In the genomic region with DNA sequence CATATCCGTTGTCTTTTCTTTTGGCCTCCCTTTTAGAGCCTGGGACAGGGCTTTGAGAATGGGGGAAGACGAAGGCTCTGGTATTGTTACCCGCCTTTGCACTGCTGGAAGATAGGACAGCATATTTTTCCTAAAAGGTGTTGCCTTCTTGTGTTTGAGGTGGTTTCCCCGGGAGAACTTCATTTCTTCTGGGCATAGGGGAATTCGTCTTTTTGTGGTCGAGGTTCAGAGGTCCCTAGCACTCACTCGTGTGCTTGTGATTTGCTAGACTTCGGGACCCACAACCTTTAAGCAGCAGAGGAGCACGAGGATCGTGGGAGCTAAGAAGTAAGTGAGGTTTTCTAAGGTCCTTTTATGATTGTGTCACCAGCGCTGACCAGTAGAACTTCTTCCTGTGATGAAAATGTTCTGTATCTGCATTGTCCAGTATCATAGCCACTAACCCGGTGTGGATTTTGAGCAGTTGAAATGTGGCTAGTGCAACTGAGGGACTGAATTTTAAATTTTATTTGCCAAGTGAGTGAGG, we compare ENCODE assay signal across 8 cellular contexts. TPM values are rescaled to one million over a fixed set of nuclear protein-coding genes. Genes with fewer than 3 reads are reported as not detected.
A peak's percentile ranks its signal among the peaks of the same experiment; 100 is the strongest.
DNase-seq lines count a peak whose midpoint lies in the region; ATAC-seq and TF ChIP-seq lines count a peak whose summit lies in the region.

No MANE protein-coding gene starts in this region.

- H3K9me3 ChIP-seq in HEK293 (ENCODE audit: control insufficient read depth, insufficient read depth, low read depth, low read length), result no peaks in the 10 kb centered on the region
- no peaks in the 10 kb centered on the region for H3K9me3 ChIP-seq in iPS-18c (ENCODE audit: control insufficient read depth, insufficient read depth, low read length)
- peaks cover 0 to 25% (median 11%) of the 10 kb centered on the region in 4 donors for H3K9me3 ChIP-seq in stomach

- H3K4me1 Mint-ChIP-seq in activated T-helper 2 cell treated with anti-CD3 and anti-CD28 coated beads, Interferon-gamma antibody, Interleukin-2, Interleukin-4, amounts not matched to agents 10 μg/mL and 5 μg/mL and 100 μg/mL, durations not matched to agents 14 hours and 24 hours and 36 hours (ENCODE audit: low read depth), result peaks cover 44% of the 10 kb centered on the region

- H3K27ac ChIP-seq in HEK293 (ENCODE audit: extremely low read depth, low read depth, low read length) (peak overlapping the region; percentile 24), stomach (peak overlapping the region; percentile 28 to 82 (median 77))

- TF ChIP-seq EP300 in stomach (IDR thresholded peaks at IDR 0.05), result no peak

- POLR2A ChIA-PET in HEK293 (lab: Yijun Ruan, JAX), result interaction anchor here (1.1 to 1.5 kb wide), 2 partner anchors 80 to 261 kb away, joined by 3 to 7 read pairs; a partner anchor contains a TSS

- CTCF ChIA-PET in HEK293 (lab: Yijun Ruan, JAX), result no interaction called here

- peaks cover 4% of the 10 kb centered on the region for H3K9me3 Mint-ChIP-seq in activated T-helper 2 cell treated with anti-CD3 and anti-CD28 coated beads, Interferon-gamma antibody, Interleukin-2, Interleukin-4, amounts not matched to agents 10 μg/mL and 5 μg/mL and 100 μg/mL, durations not matched to agents 14 hours and 24 hours and 36 hours

- peak overlapping the region; percentile 93 for H3K27ac Mint-ChIP-seq in activated T-helper 2 cell treated with anti-CD3 and anti-CD28 coated beads, Interferon-gamma antibody, Interleukin-2, Interleukin-4, amounts not matched to agents 10 μg/mL and 5 μg/mL and 100 μg/mL, durations not matched to agents 14 hours and 24 hours and 36 hours

- DNase-seq in AG20443 (ENCODE audit: low spot score), result peak; percentile 17
- peak; percentile 9 for DNase-seq in activated T-helper 2 cell treated with anti-CD3 and anti-CD28 coated beads, Interferon-gamma antibody, Interleukin-2, Interleukin-4, amounts not matched to agents 10 μg/mL and 5 μg/mL and 100 μg/mL, durations not matched to agents 14 hours and 24 hours and 36 hours (ENCODE audit: low spot score)
- DNase-seq in stomach, result no peak
- DNase-seq in DMS114 treated with DMSO at 0.1 percent for 48 hours (lab: John Stamatoyannopoulos, UW; ENCODE audit: unreplicated experiment), result no peak

- H3K4me3 ChIP-seq in HEK293 (ENCODE audit: low read depth, low read length), result peak overlapping the region; percentile 43
- H3K4me3 ChIP-seq in iPS-18c (ENCODE audit: insufficient read depth, low read depth, low read length), result peak overlapping the region; percentile 79
- peak overlapping the region; percentile 55 to 78 (median 70) for H3K4me3 ChIP-seq in stomach

- peaks cover 8% of the 10 kb centered on the region for H3K4me1 ChIP-seq in HEK293 (ENCODE audit: control insufficient read depth, insufficient read depth, low read length)
- peaks cover 22 to 53% (median 31%) of the 10 kb centered on the region in 4 donors for H3K4me1 ChIP-seq in stomach

- WGBS in stomach, 5 donors, result 2 to 7% (median 5%) methylated on average over 11 to 12 of the region's 12 CpGs

- H3K36me3 Mint-ChIP-seq in activated T-helper 2 cell treated with anti-CD3 and anti-CD28 coated beads, Interferon-gamma antibody, Interleukin-2, Interleukin-4, amounts not matched to agents 10 μg/mL and 5 μg/mL and 100 μg/mL, durations not matched to agents 14 hours and 24 hours and 36 hours (ENCODE audit: low read depth), result peaks cover 47% of the 10 kb centered on the region

- intact Hi-C loops in activated T-helper 2 cell treated with anti-CD3 and anti-CD28 coated beads, Interferon-gamma antibody, Interleukin-2, Interleukin-4, amounts not matched to agents 10 μg/mL and 5 μg/mL and 100 μg/mL, durations not matched to agents 14 hours and 24 hours and 36 hours (cut with micrococcal nuclease), result loop anchor here (10.0 kb wide), 1 partner anchor 89 kb away; a partner anchor contains a TSS
- intact Hi-C loops in stomach (cut with DNase I; ENCODE audit: low total_unique reads), result no loop called here

- no peaks in the 10 kb centered on the region for H3K27me3 ChIP-seq in stomach

- TF ChIP-seq POLR2A in stomach (IDR thresholded peaks at IDR 0.05), result no peak

- ATAC-seq in GM18867 (IDR thresholded peaks at IDR 0.05; ENCODE audit: unreplicated experiment), result no peak
- no peak for ATAC-seq in HG02678 (IDR thresholded peaks at IDR 0.05; ENCODE audit: unreplicated experiment)

- H3K36me3 ChIP-seq in HEK293 (ENCODE audit: control insufficient read depth in 2 of 2, insufficient read depth in 1 of 2, low read length in 2 of 2), result no peaks in the 10 kb centered on the region; a peak in 1 of 3 replicates
- H3K36me3 ChIP-seq in stomach, result peaks cover 0 to 6% (median 0%) of the 10 kb centered on the region in 4 donors

- H3K27me3 Mint-ChIP-seq in activated T-helper 2 cell treated with anti-CD3 and anti-CD28 coated beads, Interferon-gamma antibody, Interleukin-2, Interleukin-4, amounts not matched to agents 10 μg/mL and 5 μg/mL and 100 μg/mL, durations not matched to agents 14 hours and 24 hours and 36 hours (ENCODE audit: low read depth), result peaks cover 4% of the 10 kb centered on the region

- TF ChIP-seq CTCF in HEK293 (tag by site-specific recombination; IDR thresholded peaks at IDR 0.05) (no peak), stomach (IDR thresholded peaks at IDR 0.05) (no peak)

- peak overlapping the region; percentile 98 for H3K4me3 Mint-ChIP-seq in activated T-helper 2 cell treated with anti-CD3 and anti-CD28 coated beads, Interferon-gamma antibody, Interleukin-2, Interleukin-4, amounts not matched to agents 10 μg/mL and 5 μg/mL and 100 μg/mL, durations not matched to agents 14 hours and 24 hours and 36 hours (ENCODE audit: low read depth)

TF ChIP-seq in HEK293, 187 proteins besides CTCF, POLR2A, EP300 and RAD21:
- no peak for TF ChIP-seq ZNF140 (tag by site-specific recombination; IDR thresholded peaks at IDR 0.05)
- TF ChIP-seq, protein P1, sequence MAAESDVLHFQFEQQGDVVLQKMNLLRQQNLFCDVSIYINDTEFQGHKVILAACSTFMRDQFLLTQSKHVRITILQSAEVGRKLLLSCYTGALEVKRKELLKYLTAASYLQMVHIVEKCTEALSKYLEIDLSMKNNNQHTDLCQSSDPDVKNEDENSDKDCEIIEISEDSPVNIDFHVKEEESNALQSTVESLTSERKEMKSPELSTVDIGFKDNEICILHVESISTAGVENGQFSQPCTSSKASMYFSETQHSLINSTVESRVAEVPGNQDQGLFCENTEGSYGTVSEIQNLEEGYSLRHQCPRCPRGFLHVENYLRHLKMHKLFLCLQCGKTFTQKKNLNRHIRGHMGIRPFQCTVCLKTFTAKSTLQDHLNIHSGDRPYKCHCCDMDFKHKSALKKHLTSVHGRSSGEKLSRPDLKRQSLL (tag by site-specific recombination; IDR thresholded peaks at IDR 0.05), result no peak
- TF ChIP-seq ZNF664 (tag by site-specific recombination; IDR thresholded peaks at IDR 0.05), result no peak
- 0 out of 2 replicates have a peak, but pooled peaks have one; percentile 27 for TF ChIP-seq ZFP37 (tag by site-specific recombination; IDR thresholded peaks at IDR 0.05)

RNA-seq across cellular contexts. Expression of a gene that starts 0.6 kb away (rescaled TPM):
- total RNA-seq in activated T-helper 2 cell treated with anti-CD3 and anti-CD28 coated beads, Interferon-gamma antibody, Interleukin-2, Interleukin-4, amounts not matched to agents 10 μg/mL and 5 μg/mL and 100 μg/mL, durations not matched to agents 14 hours and 24 hours and 36 hours, result 23.9 and 25.1 TPM in 2 replicates
- total RNA-seq in stomach, result 10 to 100 TPM in 3 of 5 donors, 1 to 10 TPM in 2; 6.4 to 35.8 (median 14.2) TPM
- polyA plus RNA-seq in stomach, result 10 to 100 TPM in 1 of 3 donors, 1 to 10 TPM in 2; 6.8 to 12.2 (median 9.3) TPM

RNA-seq across cellular contexts. Expression of a gene that starts 45.4 kb away (rescaled TPM):
- 0.57 and 0.73 TPM in 2 replicates for total RNA-seq in activated T-helper 2 cell treated with anti-CD3 and anti-CD28 coated beads, Interferon-gamma antibody, Interleukin-2, Interleukin-4, amounts not matched to agents 10 μg/mL and 5 μg/mL and 100 μg/mL, durations not matched to agents 14 hours and 24 hours and 36 hours
- 1 to 10 TPM in 4 of 5 donors, under 1 TPM in 1; 0.87 to 3.1 (median 1.8) TPM for total RNA-seq in stomach
- polyA plus RNA-seq in stomach, result 1 to 10 TPM; 1.7 to 2.4 (median 2.1) TPM

RNA-seq across cellular contexts. Expression of a gene that starts 45.4 kb away (rescaled TPM):
- total RNA-seq in activated T-helper 2 cell treated with anti-CD3 and anti-CD28 coated beads, Interferon-gamma antibody, Interleukin-2, Interleukin-4, amounts not matched to agents 10 μg/mL and 5 μg/mL and 100 μg/mL, durations not matched to agents 14 hours and 24 hours and 36 hours, result 54.3 and 55.9 TPM in 2 replicates
- total RNA-seq in stomach, result 10 to 100 TPM; 10.1 to 68.7 (median 33.0) TPM
- 10 to 100 TPM; 20.6 to 31.6 (median 28.2) TPM for polyA plus RNA-seq in stomach

Comparison
In these comparisons a context has a peak if more than half of its experiments do, and no peak if none do; other contexts are left out.
1. DNase-seq: peak in AG20443 (single experiment) and activated T-helper 2 cell treated with anti-CD3 and anti-CD28 coated beads, Interferon-gamma antibody, Interleukin-2, Interleukin-4, amounts not matched to agents 10 μg/mL and 5 μg/mL and 100 μg/mL, durations not matched to agents 14 hours and 24 hours and 36 hours (single experiment); none in stomach (single experiment) and DMS114 treated with DMSO at 0.1 percent for 48 hours (single experiment).
2. Peak in every context shown above with its lines, with median percentiles within 50 percentile points of each other: H3K4me3 ChIP-seq.